Comparison of ENCODE assay signal across 9 cellular contexts in the genomic region with DNA sequence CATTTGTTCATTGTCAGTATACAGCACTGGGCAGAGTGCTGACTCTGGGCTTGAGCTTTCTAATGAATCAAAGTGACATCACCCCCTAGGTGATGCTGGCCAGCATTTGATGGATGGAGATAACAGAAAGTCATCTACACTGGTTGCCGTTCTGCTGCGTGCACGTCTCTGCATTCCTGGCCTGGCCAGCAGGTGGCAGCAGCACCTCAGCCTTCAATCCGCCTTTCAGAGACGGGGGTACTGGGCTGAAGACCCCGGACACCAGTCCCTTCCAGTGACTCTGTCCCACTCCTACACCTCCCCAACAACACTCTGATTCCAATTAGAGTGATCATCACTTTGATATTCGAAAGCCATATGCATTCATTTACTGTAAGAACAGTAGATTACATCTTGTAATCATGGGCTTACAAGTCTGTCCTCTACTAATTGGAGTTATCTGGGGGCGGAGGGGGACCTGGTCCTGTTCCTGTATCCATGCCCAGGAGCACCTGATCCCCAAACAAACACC. TPM values are rescaled to one million over a fixed set of nuclear protein-coding genes. Genes with fewer than 3 reads are reported as not detected.
DNase-seq lines count a peak whose midpoint lies in the region; TF ChIP-seq lines count a peak whose summit lies in the region.
"Had no signal": no experiment of that assay in that cellular context is flagged by ENCODE, and none has a peak within 500 bp of the region (broad histone marks: within the 10 kb centered on the region; RNA-seq: fewer than 3 reads in every experiment).

No MANE protein-coding gene starts in this region.

- H3K27ac ChIP-seq in H9 (ENCODE audit: insufficient read length, low read depth, low read length), result no peak overlapping the region
- no peak overlapping the region for H3K27ac ChIP-seq in neutrophil

- peak; percentile 82 for DNase-seq in DMS53 (lab: John Stamatoyannopoulos, UW)
- DNase-seq in H9, result peak; percentile 85
- DNase-seq in OCI-M1 (lab: John Stamatoyannopoulos, UW), result peak; percentile 67
- peak; percentile 74 for DNase-seq in activated T-cell treated with anti-CD3 and anti-CD28 coated beads, Interleukin-2, amount 50 U/mL, for 24 hours
- DNase-seq in fibroblast of peridontal ligament (ENCODE audit: extremely low read depth), result peak; percentile 41
- no peak for DNase-seq in type B pancreatic cell (ENCODE audit: extremely low spot score, unreplicated experiment)
- DNase-seq in NCI-H1048 (lab: John Stamatoyannopoulos, UW), result no peak

- H3K36me3 ChIP-seq in neutrophil, result no peaks in the 10 kb centered on the region

- H3K9me3 ChIP-seq in H9 (ENCODE audit: control insufficient read depth, low read depth, low read length), result no peaks in the 10 kb centered on the region
- H3K9me3 ChIP-seq in neutrophil, result no peaks in the 10 kb centered on the region

- peak overlapping the region in 1 of 2 experiments; percentile 7; a peak in 2 of 5 replicates for H3K4me3 Mint-ChIP-seq in H9
- H3K4me3 Mint-ChIP-seq in activated T-cell treated with anti-CD3 and anti-CD28 coated beads, Interleukin-2, amount 50 U/mL, for 24 hours, result no peak overlapping the region
- no peak overlapping the region for H3K4me3 Mint-ChIP-seq in type B pancreatic cell

- H2AK5ac ChIP-seq in H9 (ENCODE audit: insufficient read length, low read length), result no peak overlapping the region

- H3K4me1 ChIP-seq in H9 (ENCODE audit: insufficient read depth, low read length) (no peaks in the 10 kb centered on the region), neutrophil (ENCODE audit: control insufficient read depth in 1 of 2, insufficient read depth in 1 of 2, low read depth in 1 of 2, low read length in 1 of 2) (peaks cover 0 to 5% of the 10 kb centered on the region in 2 experiments)

- H3T11ph ChIP-seq in H9 (ENCODE audit: low read length), result no peak overlapping the region

- no peak overlapping the region for H3K9ac ChIP-seq in H9 (ENCODE audit: extremely low read depth, insufficient read length, low read length)

- H3K9me3 Mint-ChIP-seq in H9, result no peaks in the 10 kb centered on the region
- no peaks in the 10 kb centered on the region for H3K9me3 Mint-ChIP-seq in activated T-cell treated with anti-CD3 and anti-CD28 coated beads, Interleukin-2, amount 50 U/mL, for 24 hours
- no peaks in the 10 kb centered on the region for H3K9me3 Mint-ChIP-seq in type B pancreatic cell

- H3K36me3 Mint-ChIP-seq in H9 (ENCODE audit: insufficient read depth in 1 of 3, low read depth in 3 of 3) (no peaks in the 10 kb centered on the region), type B pancreatic cell (no peaks in the 10 kb centered on the region)
- no peaks in the 10 kb centered on the region for H3K36me3 Mint-ChIP-seq in activated T-cell treated with anti-CD3 and anti-CD28 coated beads, Interleukin-2, amount 50 U/mL, for 24 hours (ENCODE audit: low read depth)

- no peaks in the 10 kb centered on the region for H4K20me1 ChIP-seq in H9 (ENCODE audit: control insufficient read depth, insufficient read depth, insufficient read length)

- H4K5ac ChIP-seq in H9 (ENCODE audit: insufficient read length, low read depth, low read length), result no peak overlapping the region

- no peak overlapping the region for H4K91ac ChIP-seq in H9 (ENCODE audit: insufficient read length, low read depth, low read length)

- H3K23me2 ChIP-seq in H9 (ENCODE audit: insufficient read length, low read depth, low read length, poor library complexity, severe bottlenecking), result no peaks in the 10 kb centered on the region

- H3K56ac ChIP-seq in H9 (ENCODE audit: insufficient read length, low read depth, low read length), result no peak overlapping the region

- H3K79me2 ChIP-seq in H9 (ENCODE audit: insufficient read depth, low read length), result no peaks in the 10 kb centered on the region

- peaks cover 28 to 36% of the 10 kb centered on the region in 2 experiments for H3K4me1 Mint-ChIP-seq in H9
- H3K4me1 Mint-ChIP-seq in activated T-cell treated with anti-CD3 and anti-CD28 coated beads, Interleukin-2, amount 50 U/mL, for 24 hours (ENCODE audit: low read depth), result peaks cover 4% of the 10 kb centered on the region
- H3K4me1 Mint-ChIP-seq in type B pancreatic cell (ENCODE audit: unreplicated experiment), result peaks cover 15% of the 10 kb centered on the region

- no CpG with 5 or more reads among the region's 8 CpGs for WGBS in H9 (ENCODE audit: extremely low coverage, insufficient read length, low lambda C conversion rate)

- H3K4me3 ChIP-seq in neutrophil (ENCODE audit: low read depth in 1 of 2, low read length in 1 of 2), result no peak overlapping the region

- TF ChIP-seq CTCF in H9 (conservative IDR thresholded peaks at IDR 0.05) (peak; percentile 99), neutrophil (IDR thresholded peaks at IDR 0.05) (peak; percentile 93), type B pancreatic cell (conservative IDR thresholded peaks at IDR 0.05) (peak; percentile 100)

- no peak overlapping the region for H2BK15ac ChIP-seq in H9 (ENCODE audit: low read depth, low read length)

- H3K4ac ChIP-seq in H9 (ENCODE audit: low read depth, low read length), result no peak overlapping the region

- no peak overlapping the region for H3K18ac ChIP-seq in H9 (ENCODE audit: insufficient read length, low read depth, low read length)

- peaks cover 14% of the 10 kb centered on the region for H3K27me3 Mint-ChIP-seq in H9 (ENCODE audit: low read depth)
- no peaks in the 10 kb centered on the region for H3K27me3 Mint-ChIP-seq in activated T-cell treated with anti-CD3 and anti-CD28 coated beads, Interleukin-2, amount 50 U/mL, for 24 hours
- peaks cover 13% of the 10 kb centered on the region for H3K27me3 Mint-ChIP-seq in type B pancreatic cell

- H3K4me2 ChIP-seq in H9 (ENCODE audit: insufficient read depth, insufficient read length, low read length), result no peak overlapping the region

- H2AFZ ChIP-seq in H9 (ENCODE audit: low read length), result no peak overlapping the region

- H3K27ac Mint-ChIP-seq in H9 (peak overlapping the region in 1 of 3 experiments; percentile 35; a peak in 1 of 7 replicates), type B pancreatic cell (peak overlapping the region; percentile 34)
- no peak overlapping the region for H3K27ac Mint-ChIP-seq in activated T-cell treated with anti-CD3 and anti-CD28 coated beads, Interleukin-2, amount 50 U/mL, for 24 hours

- no peaks in the 10 kb centered on the region for H3K79me1 ChIP-seq in H9 (ENCODE audit: insufficient read depth, low read depth, low read length, poor library complexity, severe bottlenecking)

- H3K27me3 ChIP-seq in H9 (ENCODE audit: insufficient read depth, low read length) (no peaks in the 10 kb centered on the region), neutrophil (no peaks in the 10 kb centered on the region)

- no peak overlapping the region for H2BK5ac ChIP-seq in H9 (ENCODE audit: insufficient read length, low read length)

- no peak overlapping the region for H2BK120ac ChIP-seq in H9 (ENCODE audit: low read depth, low read length, poor library complexity, severe bottlenecking)

- H3K14ac ChIP-seq in H9 (ENCODE audit: insufficient read depth, low read length), result no peak overlapping the region

- no peak overlapping the region for H4K8ac ChIP-seq in H9 (replicated peaks; ENCODE audit: insufficient read length, low read depth, low read length)

- H2BK20ac ChIP-seq in H9 (ENCODE audit: low read depth, low read length, poor library complexity, severe bottlenecking), result no peak overlapping the region

- H3K23ac ChIP-seq in H9 (ENCODE audit: insufficient read length, low read depth, low read length), result no peak overlapping the region

- H2BK12ac ChIP-seq in H9 (ENCODE audit: insufficient read length, low read depth, low read length), result no peak overlapping the region

RNA-seq across cellular contexts. Expression of a gene that starts 6.0 kb away (rescaled TPM):
- total RNA-seq in H9 (2021) (not detected in 2 replicates), type B pancreatic cell (ENCODE audit: low replicate concordance) (not detected in 2 replicates)
- total RNA-seq: activated CD8-positive, alpha-beta memory T cell treated with anti-CD3 and anti-CD28 coated beads for 36 hours had no signal

RNA-seq across cellular contexts. Expression of a gene that starts 56.1 kb away (rescaled TPM):
- total RNA-seq in H9 (2021) (27.1 and 28.2 TPM in 2 replicates), type B pancreatic cell (ENCODE audit: low replicate concordance) (24.7 and 78.8 TPM in 2 replicates)

Comparison
In these comparisons a context has a peak if more than half of its experiments do, and no peak if none do; other contexts are left out.
1. DNase-seq: peak in DMS53 (single experiment), H9 (single experiment), OCI-M1 (single experiment), activated T-cell treated with anti-CD3 and anti-CD28 coated beads, Interleukin-2, amount 50 U/mL, for 24 hours (single experiment) and fibroblast of peridontal ligament (single experiment); none in type B pancreatic cell (single experiment) and NCI-H1048 (single experiment).
2. Peak in every context shown above with its lines, with median percentiles within 50 percentile points of each other: CTCF ChIP-seq.